2 cellular contexts compared by ENCODE assay signal in the genomic region with DNA sequence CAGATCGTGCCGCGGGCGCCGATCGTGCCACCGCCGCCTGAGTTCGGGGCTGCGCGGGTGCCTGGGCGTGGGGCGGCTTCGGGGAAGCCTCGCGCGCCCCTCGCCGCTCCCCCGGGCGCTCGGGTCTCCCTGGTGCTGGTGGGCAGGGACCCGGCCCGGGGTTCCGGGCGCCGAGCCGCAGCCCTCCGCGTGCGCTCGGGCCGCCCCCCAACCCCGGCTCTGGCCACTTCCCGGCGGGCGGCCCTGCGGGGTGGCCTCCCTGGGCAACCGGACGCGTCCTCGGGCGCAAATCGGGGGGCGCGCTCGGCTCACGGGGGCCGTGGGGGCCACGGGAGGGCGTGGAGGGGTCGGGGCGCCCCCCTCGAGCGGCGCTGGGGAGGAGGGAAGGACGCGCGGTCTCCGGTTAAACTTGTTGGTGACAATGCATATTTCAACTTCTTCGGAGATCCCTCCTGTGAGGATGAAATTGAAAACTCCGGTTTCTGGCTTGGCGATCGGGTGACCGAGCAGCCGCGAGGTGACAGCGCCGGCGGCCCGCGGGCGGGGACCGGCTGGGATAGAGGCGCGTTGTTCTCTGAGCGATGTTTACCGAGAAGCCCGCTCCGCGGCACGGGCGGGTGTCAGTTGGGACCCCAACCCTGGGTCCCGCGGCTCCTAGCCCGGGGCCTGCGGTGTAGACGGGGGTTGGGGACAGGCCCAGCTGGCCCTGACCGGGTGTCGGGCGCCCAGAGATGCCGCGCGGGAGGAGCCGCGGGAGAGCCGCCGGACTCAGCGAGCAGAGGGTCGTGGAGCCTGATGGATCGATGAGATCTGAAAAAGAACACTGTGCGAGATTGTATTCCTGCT.
TF ChIP-seq lines count a peak whose summit lies in the region.

No MANE protein-coding gene starts in this region.

TF ChIP-seq in IMR-90, 13 proteins besides CTCF, POLR2A, EP300 and RAD21:
- no peak for TF ChIP-seq NFE2L2 (IDR thresholded peaks at IDR 0.05; ENCODE audit: low read depth, low read length)
- TF ChIP-seq FOS (IDR thresholded peaks at IDR 0.05; ENCODE audit: low read depth, low read length) = no peak
- no peak for TF ChIP-seq RCOR1 (IDR thresholded peaks at IDR 0.05; ENCODE audit: insufficient replicate concordance, low read length)
- TF ChIP-seq MXI1 (IDR thresholded peaks at IDR 0.05; ENCODE audit: borderline replicate concordance, low read depth, low read length) = peak; percentile 15; the same call in 1 of the 2 replicates

TF ChIP-seq in HepG2, 621 proteins besides CTCF, POLR2A, EP300 and RAD21 (continues in another document):
- TF ChIP-seq, protein P1, sequence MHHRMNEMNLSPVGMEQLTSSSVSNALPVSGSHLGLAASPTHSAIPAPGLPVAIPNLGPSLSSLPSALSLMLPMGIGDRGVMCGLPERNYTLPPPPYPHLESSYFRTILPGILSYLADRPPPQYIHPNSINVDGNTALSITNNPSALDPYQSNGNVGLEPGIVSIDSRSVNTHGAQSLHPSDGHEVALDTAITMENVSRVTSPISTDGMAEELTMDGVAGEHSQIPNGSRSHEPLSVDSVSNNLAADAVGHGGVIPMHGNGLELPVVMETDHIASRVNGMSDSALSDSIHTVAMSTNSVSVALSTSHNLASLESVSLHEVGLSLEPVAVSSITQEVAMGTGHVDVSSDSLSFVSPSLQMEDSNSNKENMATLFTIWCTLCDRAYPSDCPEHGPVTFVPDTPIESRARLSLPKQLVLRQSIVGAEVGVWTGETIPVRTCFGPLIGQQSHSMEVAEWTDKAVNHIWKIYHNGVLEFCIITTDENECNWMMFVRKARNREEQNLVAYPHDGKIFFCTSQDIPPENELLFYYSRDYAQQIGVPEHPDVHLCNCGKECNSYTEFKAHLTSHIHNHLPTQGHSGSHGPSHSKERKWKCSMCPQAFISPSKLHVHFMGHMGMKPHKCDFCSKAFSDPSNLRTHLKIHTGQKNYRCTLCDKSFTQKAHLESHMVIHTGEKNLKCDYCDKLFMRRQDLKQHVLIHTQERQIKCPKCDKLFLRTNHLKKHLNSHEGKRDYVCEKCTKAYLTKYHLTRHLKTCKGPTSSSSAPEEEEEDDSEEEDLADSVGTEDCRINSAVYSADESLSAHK (CRISPR knock-in tag; IDR thresholded peaks at IDR 0.05; ENCODE audit: borderline replicate concordance) = no peak
- no peak for TF ChIP-seq THYN1 (CRISPR knock-in tag; IDR thresholded peaks at IDR 0.05; ENCODE audit: borderline replicate concordance, low read depth)
- TF ChIP-seq RAD51 (IDR thresholded peaks at IDR 0.05; ENCODE audit: borderline replicate concordance) = no peak
- TF ChIP-seq DNMT1 (CRISPR knock-in tag; IDR thresholded peaks at IDR 0.05) = no peak
- no peak for TF ChIP-seq EZH2 (conservative IDR thresholded peaks at IDR 0.05; ENCODE audit: low read depth, low read length)
- no peak for TF ChIP-seq NFRKB (IDR thresholded peaks at IDR 0.05)
- TF ChIP-seq EEA1 (CRISPR knock-in tag; IDR thresholded peaks at IDR 0.05; ENCODE audit: borderline replicate concordance) = 0 out of 2 replicates have a peak, but pooled peaks have one; percentile 15
- no peak for TF ChIP-seq JDP2 (CRISPR knock-in tag; IDR thresholded peaks at IDR 0.05; ENCODE audit: borderline replicate concordance)
- no peak for TF ChIP-seq THAP11 (CRISPR knock-in tag; IDR thresholded peaks at IDR 0.05)
- TF ChIP-seq ZNF235 (CRISPR knock-in tag; IDR thresholded peaks at IDR 0.05; ENCODE audit: borderline replicate concordance) = 0 out of 2 replicates have a peak, but pooled peaks have one; percentile 33
- TF ChIP-seq, protein P2, sequence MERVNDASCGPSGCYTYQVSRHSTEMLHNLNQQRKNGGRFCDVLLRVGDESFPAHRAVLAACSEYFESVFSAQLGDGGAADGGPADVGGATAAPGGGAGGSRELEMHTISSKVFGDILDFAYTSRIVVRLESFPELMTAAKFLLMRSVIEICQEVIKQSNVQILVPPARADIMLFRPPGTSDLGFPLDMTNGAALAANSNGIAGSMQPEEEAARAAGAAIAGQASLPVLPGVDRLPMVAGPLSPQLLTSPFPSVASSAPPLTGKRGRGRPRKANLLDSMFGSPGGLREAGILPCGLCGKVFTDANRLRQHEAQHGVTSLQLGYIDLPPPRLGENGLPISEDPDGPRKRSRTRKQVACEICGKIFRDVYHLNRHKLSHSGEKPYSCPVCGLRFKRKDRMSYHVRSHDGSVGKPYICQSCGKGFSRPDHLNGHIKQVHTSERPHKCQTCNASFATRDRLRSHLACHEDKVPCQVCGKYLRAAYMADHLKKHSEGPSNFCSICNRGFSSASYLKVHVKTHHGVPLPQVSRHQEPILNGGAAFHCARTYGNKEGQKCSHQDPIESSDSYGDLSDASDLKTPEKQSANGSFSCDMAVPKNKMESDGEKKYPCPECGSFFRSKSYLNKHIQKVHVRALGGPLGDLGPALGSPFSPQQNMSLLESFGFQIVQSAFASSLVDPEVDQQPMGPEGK (CRISPR knock-in tag; IDR thresholded peaks at IDR 0.05) = peak; percentile 67
- no peak for TF ChIP-seq MEF2D (CRISPR knock-in tag; IDR thresholded peaks at IDR 0.05)
- no peak for TF ChIP-seq TEAD2 (CRISPR knock-in tag; IDR thresholded peaks at IDR 0.05)
- TF ChIP-seq SMARCE1 (IDR thresholded peaks at IDR 0.05; ENCODE audit: borderline replicate concordance) = no peak
- TF ChIP-seq KLF15 (CRISPR knock-in tag; IDR thresholded peaks at IDR 0.05; ENCODE audit: borderline replicate concordance) = no peak
- TF ChIP-seq REL (CRISPR knock-in tag; conservative IDR thresholded peaks at IDR 0.05) = no peak
- no peak for TF ChIP-seq ZNF713 (CRISPR knock-in tag; IDR thresholded peaks at IDR 0.05)
- no peak for TF ChIP-seq TCF7L2 (IDR thresholded peaks at IDR 0.05; ENCODE audit: low read depth, low read length)
- no peak for TF ChIP-seq ZKSCAN5 (CRISPR knock-in tag; IDR thresholded peaks at IDR 0.05)
- TF ChIP-seq, protein P3, sequence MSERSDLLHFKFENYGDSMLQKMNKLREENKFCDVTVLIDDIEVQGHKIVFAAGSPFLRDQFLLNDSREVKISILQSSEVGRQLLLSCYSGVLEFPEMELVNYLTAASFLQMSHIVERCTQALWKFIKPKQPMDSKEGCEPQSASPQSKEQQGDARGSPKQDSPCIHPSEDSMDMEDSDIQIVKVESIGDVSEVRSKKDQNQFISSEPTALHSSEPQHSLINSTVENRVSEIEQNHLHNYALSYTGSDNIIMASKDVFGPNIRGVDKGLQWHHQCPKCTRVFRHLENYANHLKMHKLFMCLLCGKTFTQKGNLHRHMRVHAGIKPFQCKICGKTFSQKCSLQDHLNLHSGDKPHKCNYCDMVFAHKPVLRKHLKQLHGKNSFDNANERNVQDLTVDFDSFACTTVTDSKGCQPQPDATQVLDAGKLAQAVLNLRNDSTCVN (CRISPR knock-in tag; IDR thresholded peaks at IDR 0.05; ENCODE audit: borderline replicate concordance) = 0 out of 2 replicates have a peak, but pooled peaks have one; percentile 23
- no peak for TF ChIP-seq CHD4 (IDR thresholded peaks at IDR 0.05; ENCODE audit: borderline replicate concordance, low read length)
- no peak for TF ChIP-seq RELA (CRISPR knock-in tag; IDR thresholded peaks at IDR 0.05)
- TF ChIP-seq SP2 (CRISPR knock-in tag; IDR thresholded peaks at IDR 0.05) = peak; percentile 27; the same call in 1 of the 2 replicates
- TF ChIP-seq ZNF282 (IDR thresholded peaks at IDR 0.05; ENCODE audit: partially characterized antibody) = no peak
- TF ChIP-seq, protein P4, sequence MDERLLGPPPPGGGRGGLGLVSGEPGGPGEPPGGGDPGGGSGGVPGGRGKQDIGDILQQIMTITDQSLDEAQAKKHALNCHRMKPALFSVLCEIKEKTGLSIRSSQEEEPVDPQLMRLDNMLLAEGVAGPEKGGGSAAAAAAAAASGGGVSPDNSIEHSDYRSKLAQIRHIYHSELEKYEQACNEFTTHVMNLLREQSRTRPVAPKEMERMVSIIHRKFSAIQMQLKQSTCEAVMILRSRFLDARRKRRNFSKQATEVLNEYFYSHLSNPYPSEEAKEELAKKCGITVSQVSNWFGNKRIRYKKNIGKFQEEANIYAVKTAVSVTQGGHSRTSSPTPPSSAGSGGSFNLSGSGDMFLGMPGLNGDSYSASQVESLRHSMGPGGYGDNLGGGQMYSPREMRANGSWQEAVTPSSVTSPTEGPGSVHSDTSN (CRISPR knock-in tag; IDR thresholded peaks at IDR 0.05) = no peak
- TF ChIP-seq, protein P5, sequence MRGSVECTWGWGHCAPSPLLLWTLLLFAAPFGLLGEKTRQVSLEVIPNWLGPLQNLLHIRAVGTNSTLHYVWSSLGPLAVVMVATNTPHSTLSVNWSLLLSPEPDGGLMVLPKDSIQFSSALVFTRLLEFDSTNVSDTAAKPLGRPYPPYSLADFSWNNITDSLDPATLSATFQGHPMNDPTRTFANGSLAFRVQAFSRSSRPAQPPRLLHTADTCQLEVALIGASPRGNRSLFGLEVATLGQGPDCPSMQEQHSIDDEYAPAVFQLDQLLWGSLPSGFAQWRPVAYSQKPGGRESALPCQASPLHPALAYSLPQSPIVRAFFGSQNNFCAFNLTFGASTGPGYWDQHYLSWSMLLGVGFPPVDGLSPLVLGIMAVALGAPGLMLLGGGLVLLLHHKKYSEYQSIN (CRISPR knock-in tag; IDR thresholded peaks at IDR 0.05; ENCODE audit: borderline replicate concordance) = no peak
- TF ChIP-seq ZNF672 (CRISPR knock-in tag; IDR thresholded peaks at IDR 0.05) = no peak
- TF ChIP-seq ZNF709 (CRISPR knock-in tag; IDR thresholded peaks at IDR 0.05) = peak; percentile 73; the same call in 1 of the 2 replicates
- peak; percentile 69; the same call in 1 of the 2 replicates for TF ChIP-seq ZNF605 (CRISPR knock-in tag; IDR thresholded peaks at IDR 0.05)
- TF ChIP-seq, protein P6, sequence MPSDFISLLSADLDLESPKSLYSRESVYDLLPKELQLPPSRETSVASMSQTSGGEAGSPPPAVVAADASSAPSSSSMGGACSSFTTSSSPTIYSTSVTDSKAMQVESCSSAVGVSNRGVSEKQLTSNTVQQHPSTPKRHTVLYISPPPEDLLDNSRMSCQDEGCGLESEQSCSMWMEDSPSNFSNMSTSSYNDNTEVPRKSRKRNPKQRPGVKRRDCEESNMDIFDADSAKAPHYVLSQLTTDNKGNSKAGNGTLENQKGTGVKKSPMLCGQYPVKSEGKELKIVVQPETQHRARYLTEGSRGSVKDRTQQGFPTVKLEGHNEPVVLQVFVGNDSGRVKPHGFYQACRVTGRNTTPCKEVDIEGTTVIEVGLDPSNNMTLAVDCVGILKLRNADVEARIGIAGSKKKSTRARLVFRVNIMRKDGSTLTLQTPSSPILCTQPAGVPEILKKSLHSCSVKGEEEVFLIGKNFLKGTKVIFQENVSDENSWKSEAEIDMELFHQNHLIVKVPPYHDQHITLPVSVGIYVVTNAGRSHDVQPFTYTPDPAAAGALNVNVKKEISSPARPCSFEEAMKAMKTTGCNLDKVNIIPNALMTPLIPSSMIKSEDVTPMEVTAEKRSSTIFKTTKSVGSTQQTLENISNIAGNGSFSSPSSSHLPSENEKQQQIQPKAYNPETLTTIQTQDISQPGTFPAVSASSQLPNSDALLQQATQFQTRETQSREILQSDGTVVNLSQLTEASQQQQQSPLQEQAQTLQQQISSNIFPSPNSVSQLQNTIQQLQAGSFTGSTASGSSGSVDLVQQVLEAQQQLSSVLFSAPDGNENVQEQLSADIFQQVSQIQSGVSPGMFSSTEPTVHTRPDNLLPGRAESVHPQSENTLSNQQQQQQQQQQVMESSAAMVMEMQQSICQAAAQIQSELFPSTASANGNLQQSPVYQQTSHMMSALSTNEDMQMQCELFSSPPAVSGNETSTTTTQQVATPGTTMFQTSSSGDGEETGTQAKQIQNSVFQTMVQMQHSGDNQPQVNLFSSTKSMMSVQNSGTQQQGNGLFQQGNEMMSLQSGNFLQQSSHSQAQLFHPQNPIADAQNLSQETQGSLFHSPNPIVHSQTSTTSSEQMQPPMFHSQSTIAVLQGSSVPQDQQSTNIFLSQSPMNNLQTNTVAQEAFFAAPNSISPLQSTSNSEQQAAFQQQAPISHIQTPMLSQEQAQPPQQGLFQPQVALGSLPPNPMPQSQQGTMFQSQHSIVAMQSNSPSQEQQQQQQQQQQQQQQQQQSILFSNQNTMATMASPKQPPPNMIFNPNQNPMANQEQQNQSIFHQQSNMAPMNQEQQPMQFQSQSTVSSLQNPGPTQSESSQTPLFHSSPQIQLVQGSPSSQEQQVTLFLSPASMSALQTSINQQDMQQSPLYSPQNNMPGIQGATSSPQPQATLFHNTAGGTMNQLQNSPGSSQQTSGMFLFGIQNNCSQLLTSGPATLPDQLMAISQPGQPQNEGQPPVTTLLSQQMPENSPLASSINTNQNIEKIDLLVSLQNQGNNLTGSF (CRISPR knock-in tag; IDR thresholded peaks at IDR 0.05) = no peak
- TF ChIP-seq CC2D1A (CRISPR knock-in tag; IDR thresholded peaks at IDR 0.05) = no peak
- no peak for TF ChIP-seq ATF7 (IDR thresholded peaks at IDR 0.05)
- TF ChIP-seq ATF7 (CRISPR knock-in tag; IDR thresholded peaks at IDR 0.05) = no peak
- TF ChIP-seq MEIS1 (CRISPR knock-in tag; IDR thresholded peaks at IDR 0.05; ENCODE audit: borderline replicate concordance) = 0 out of 2 replicates have a peak, but pooled peaks have one; percentile 63
- peak; percentile 51; the same call in 1 of the 2 replicates for TF ChIP-seq ISL2 (CRISPR knock-in tag; IDR thresholded peaks at IDR 0.05)
- TF ChIP-seq RFXANK (CRISPR knock-in tag; IDR thresholded peaks at IDR 0.05) = no peak
- peak; percentile 55; the same call in 1 of the 2 replicates for TF ChIP-seq YEATS4 (CRISPR knock-in tag; IDR thresholded peaks at IDR 0.05; ENCODE audit: borderline replicate concordance)
- peak; percentile 23; the same call in 1 of the 2 replicates for TF ChIP-seq RXRA (CRISPR knock-in tag; IDR thresholded peaks at IDR 0.05)
- 0 out of 2 replicates have a peak, but pooled peaks have one; percentile 19 for TF ChIP-seq SIX1 (CRISPR knock-in tag; IDR thresholded peaks at IDR 0.05; ENCODE audit: borderline replicate concordance)
- TF ChIP-seq RORA (CRISPR knock-in tag; IDR thresholded peaks at IDR 0.05) = no peak
- TF ChIP-seq RCOR2 (CRISPR knock-in tag; IDR thresholded peaks at IDR 0.05) = no peak
- no peak for TF ChIP-seq SNAPC2 (CRISPR knock-in tag; IDR thresholded peaks at IDR 0.05)
- TF ChIP-seq, protein P7, sequence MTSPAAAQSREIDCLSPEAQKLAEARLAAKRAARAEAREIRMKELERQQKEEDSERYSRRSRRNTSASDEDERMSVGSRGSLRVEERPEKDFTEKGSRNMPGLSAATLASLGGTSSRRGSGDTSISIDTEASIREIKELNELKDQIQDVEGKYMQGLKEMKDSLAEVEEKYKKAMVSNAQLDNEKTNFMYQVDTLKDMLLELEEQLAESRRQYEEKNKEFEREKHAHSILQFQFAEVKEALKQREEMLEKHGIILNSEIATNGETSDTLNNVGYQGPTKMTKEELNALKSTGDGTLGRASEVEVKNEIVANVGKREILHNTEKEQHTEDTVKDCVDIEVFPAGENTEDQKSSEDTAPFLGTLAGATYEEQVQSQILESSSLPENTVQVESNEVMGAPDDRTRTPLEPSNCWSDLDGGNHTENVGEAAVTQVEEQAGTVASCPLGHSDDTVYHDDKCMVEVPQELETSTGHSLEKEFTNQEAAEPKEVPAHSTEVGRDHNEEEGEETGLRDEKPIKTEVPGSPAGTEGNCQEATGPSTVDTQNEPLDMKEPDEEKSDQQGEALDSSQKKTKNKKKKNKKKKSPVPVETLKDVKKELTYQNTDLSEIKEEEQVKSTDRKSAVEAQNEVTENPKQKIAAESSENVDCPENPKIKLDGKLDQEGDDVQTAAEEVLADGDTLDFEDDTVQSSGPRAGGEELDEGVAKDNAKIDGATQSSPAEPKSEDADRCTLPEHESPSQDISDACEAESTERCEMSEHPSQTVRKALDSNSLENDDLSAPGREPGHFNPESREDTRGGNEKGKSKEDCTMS (CRISPR knock-in tag; conservative IDR thresholded peaks at IDR 0.05) = no peak
- TF ChIP-seq ZNF674 (CRISPR knock-in tag; IDR thresholded peaks at IDR 0.05; ENCODE audit: low read depth) = no peak
- TF ChIP-seq FOXP1 (IDR thresholded peaks at IDR 0.05) = no peak
- TF ChIP-seq FOXP1 (CRISPR knock-in tag; IDR thresholded peaks at IDR 0.05) = no peak
- no peak for TF ChIP-seq YEATS2 (CRISPR knock-in tag; IDR thresholded peaks at IDR 0.05; ENCODE audit: borderline replicate concordance)
- no peak for TF ChIP-seq ATRX (CRISPR knock-in tag; IDR thresholded peaks at IDR 0.05; ENCODE audit: borderline replicate concordance)
